11 cellular contexts compared by ENCODE assay signal in the genomic region with DNA sequence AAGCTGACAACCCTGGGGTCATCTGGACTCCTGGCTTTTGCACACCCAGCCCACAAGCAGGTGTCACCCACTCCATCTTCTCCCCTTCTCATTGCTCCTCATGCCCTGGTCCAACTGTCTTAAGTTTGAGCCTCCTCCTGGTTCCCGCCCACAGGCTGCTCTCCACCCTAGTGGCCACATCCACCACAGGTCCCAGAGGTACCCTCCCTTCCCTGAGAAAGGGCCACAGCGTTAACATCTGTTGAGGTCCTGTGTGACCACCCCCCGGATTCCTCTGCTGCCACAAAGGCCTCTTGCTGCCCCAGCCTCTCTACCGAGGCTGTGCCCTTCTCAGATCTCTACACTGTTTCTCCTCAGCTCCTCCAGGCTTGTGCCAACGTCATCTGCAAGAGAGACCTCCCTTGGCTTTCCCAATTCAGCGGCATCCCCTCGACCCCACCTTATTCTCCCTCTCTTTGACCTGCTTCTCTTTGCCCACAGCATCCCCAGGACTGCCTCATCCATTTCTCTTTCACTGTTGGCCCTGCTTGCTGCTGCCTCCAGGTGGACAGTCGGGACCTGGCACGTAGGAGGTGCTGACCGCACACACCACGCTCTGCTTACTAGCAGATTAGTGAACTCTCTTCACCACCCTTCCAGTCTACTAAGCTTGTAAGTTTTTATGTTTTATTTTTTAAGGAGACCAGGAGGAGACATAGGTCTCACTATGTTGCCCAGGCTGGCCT. TPM values are rescaled to one million over a fixed set of nuclear protein-coding genes. Genes with fewer than 3 reads are reported as not detected.
A peak's percentile ranks its signal among the peaks of the same experiment; 100 is the strongest.
DNase-seq lines count a peak whose midpoint lies in the region; ATAC-seq and TF ChIP-seq lines count a peak whose summit lies in the region.
"Had no signal": no experiment of that assay in that cellular context is flagged by ENCODE, and none has a peak within 500 bp of the region (broad histone marks: within the 10 kb centered on the region; RNA-seq: fewer than 3 reads in every experiment).

No MANE protein-coding gene starts in this region.

- ATAC-seq in Right ventricle myocardium superior (ENCODE audit: poor library complexity) (no peak), heart right ventricle (no peak), GM19395 (IDR thresholded peaks at IDR 0.05; ENCODE audit: unreplicated experiment) (no peak)

- POLR2A ChIA-PET in RWPE1 (lab: Yijun Ruan, JAX; ENCODE audit: low non-redundant PET) = no interaction called here

- intact Hi-C loops in Right ventricle myocardium superior (cut with DNase I) = no loop called here
- intact Hi-C loops in heart right ventricle (cut with DNase I) = no loop called here
- intact Hi-C loops in testis (cut with DNase I; ENCODE audit: low total_unique reads) = no loop called here

- TF ChIP-seq CTCF in heart right ventricle (IDR thresholded peaks at IDR 0.05) = peak in 1 of 9 donors; percentile 7
- no peak for TF ChIP-seq CTCF in RWPE1 (conservative IDR thresholded peaks at IDR 0.05; ENCODE audit: low read depth)
- peak; percentile 24 for TF ChIP-seq CTCF in fibroblast of the aortic adventitia (IDR thresholded peaks at IDR 0.05; ENCODE audit: insufficient read depth, low read length)
- TF ChIP-seq CTCF in testis (IDR thresholded peaks at IDR 0.05) = peak in 2 of 3 experiments; percentile 4 to 15

- WGBS in heart right ventricle, 2 donors = 84 to 87% methylated on average over 11 of the region's 11 CpGs
- 78 to 82% methylated on average over 11 of the region's 11 CpGs for WGBS in testis, 2 donors

- CTCF ChIA-PET in RWPE1 (lab: Yijun Ruan, JAX) = interaction anchor here (0.7 to 1.2 kb wide), 4 partner anchors 11 to 367 kb away, joined by 3 to 4 read pairs (median 4); a partner anchor contains a TSS

- no peaks in the 10 kb centered on the region for H3K27me3 ChIP-seq in heart right ventricle
- H3K27me3 ChIP-seq in testis = no peaks in the 10 kb centered on the region

- H3K27ac ChIP-seq in heart right ventricle (no peak overlapping the region), RWPE1 (peak overlapping the region; percentile 43), testis (no peak overlapping the region)

- DNase-seq in Right ventricle myocardium superior (peak; percentile 8), heart right ventricle (no peak), RWPE1 (ENCODE audit: low spot score) (no peak), fibroblast of the aortic adventitia (ENCODE audit: low read depth) (no peak), testis (peak; percentile 30), midbrain (lab: John Stamatoyannopoulos, UW) (no peak)
- no peak for DNase-seq in stimulated activated CD4-positive, alpha-beta T cell treated with anti-CD3 and anti-CD28 coated beads, Interleukin-2, amount 100 ng/mL, for 48 hours
- DNase-seq: DMS53, NCI-H2171, retina had no signal

- H3K4me1 ChIP-seq in heart right ventricle (peaks cover 0 to 14% (median 5%) of the 10 kb centered on the region in 9 donors), testis (peaks cover 10% of the 10 kb centered on the region)

- H3K4me3 ChIP-seq in heart right ventricle (no peak overlapping the region), fibroblast of the aortic adventitia (ENCODE audit: low read depth, low read length) (no peak overlapping the region), testis (no peak overlapping the region)

- H3K9me3 ChIP-seq in heart right ventricle = no peaks in the 10 kb centered on the region
- H3K9me3 ChIP-seq in testis = no peaks in the 10 kb centered on the region

- TF ChIP-seq POLR2A in testis (IDR thresholded peaks at IDR 0.05) = no peak

- H3K36me3 ChIP-seq in heart right ventricle (peaks cover 0 to 97% (median 29%) of the 10 kb centered on the region in 9 donors), testis (ENCODE audit: low read depth, missing control alignments) (no peaks in the 10 kb centered on the region)

RNA-seq across cellular contexts. Expression of a gene that starts 33.3 kb away (rescaled TPM):
- 58.8 TPM for total RNA-seq in Right ventricle myocardium superior
- 10 to 100 TPM; 50.4 to 72.3 (median 63.3) TPM for total RNA-seq in heart right ventricle
- polyA plus RNA-seq in heart right ventricle = 10 to 100 TPM; 27.2 to 85.2 TPM
- total RNA-seq in fibroblast of the aortic adventitia (ENCODE audit: low replicate concordance) = 23.1 and 35.3 TPM in 2 replicates
- total RNA-seq in testis = 100 to 1,000 TPM; 176 to 254 TPM
- 331 TPM for polyA plus RNA-seq in testis (ENCODE audit: insufficient read depth, low read depth, low replicate concordance)

RNA-seq across cellular contexts. Expression of a gene that starts 33.3 kb away (rescaled TPM):
- total RNA-seq in Right ventricle myocardium superior (15.1 TPM), heart right ventricle (10 to 100 TPM; 13.4 to 22.3 (median 15.2) TPM), fibroblast of the aortic adventitia (ENCODE audit: low replicate concordance) (29.6 and 30.1 TPM in 2 replicates), testis (10 to 100 TPM; 53.2 to 57.0 TPM)
- polyA plus RNA-seq in heart right ventricle (10 to 100 TPM; 21.9 to 27.9 TPM), testis (ENCODE audit: insufficient read depth, low read depth, low replicate concordance) (62.0 TPM)

RNA-seq across cellular contexts. Expression of a gene that starts 59.0 kb away (rescaled TPM):
- total RNA-seq in Right ventricle myocardium superior = 9.9 TPM
- total RNA-seq in heart right ventricle = 10 to 100 TPM; 10.4 to 23.2 (median 13.6) TPM
- 10 to 100 TPM; 20.8 to 24.8 TPM for polyA plus RNA-seq in heart right ventricle
- total RNA-seq in fibroblast of the aortic adventitia (ENCODE audit: low replicate concordance) = 68.7 and 131 TPM in 2 replicates
- 10 to 100 TPM; 31.3 to 39.6 TPM for total RNA-seq in testis
- polyA plus RNA-seq in testis (ENCODE audit: insufficient read depth, low read depth, low replicate concordance) = 19.9 TPM

Comparison
In these comparisons a context has a peak if more than half of its experiments do, and no peak if none do; other contexts are left out.
1. DNase-seq: peak in Right ventricle myocardium superior (single experiment) and testis (single experiment); none in heart right ventricle (0 of 2), RWPE1 (single experiment), fibroblast of the aortic adventitia (single experiment), stimulated activated CD4-positive, alpha-beta T cell treated with anti-CD3 and anti-CD28 coated beads, Interleukin-2, amount 100 ng/mL, for 48 hours (0 of 2) and midbrain (single experiment).